ENCODE assay signal across 8 cellular contexts in the genomic region with DNA sequence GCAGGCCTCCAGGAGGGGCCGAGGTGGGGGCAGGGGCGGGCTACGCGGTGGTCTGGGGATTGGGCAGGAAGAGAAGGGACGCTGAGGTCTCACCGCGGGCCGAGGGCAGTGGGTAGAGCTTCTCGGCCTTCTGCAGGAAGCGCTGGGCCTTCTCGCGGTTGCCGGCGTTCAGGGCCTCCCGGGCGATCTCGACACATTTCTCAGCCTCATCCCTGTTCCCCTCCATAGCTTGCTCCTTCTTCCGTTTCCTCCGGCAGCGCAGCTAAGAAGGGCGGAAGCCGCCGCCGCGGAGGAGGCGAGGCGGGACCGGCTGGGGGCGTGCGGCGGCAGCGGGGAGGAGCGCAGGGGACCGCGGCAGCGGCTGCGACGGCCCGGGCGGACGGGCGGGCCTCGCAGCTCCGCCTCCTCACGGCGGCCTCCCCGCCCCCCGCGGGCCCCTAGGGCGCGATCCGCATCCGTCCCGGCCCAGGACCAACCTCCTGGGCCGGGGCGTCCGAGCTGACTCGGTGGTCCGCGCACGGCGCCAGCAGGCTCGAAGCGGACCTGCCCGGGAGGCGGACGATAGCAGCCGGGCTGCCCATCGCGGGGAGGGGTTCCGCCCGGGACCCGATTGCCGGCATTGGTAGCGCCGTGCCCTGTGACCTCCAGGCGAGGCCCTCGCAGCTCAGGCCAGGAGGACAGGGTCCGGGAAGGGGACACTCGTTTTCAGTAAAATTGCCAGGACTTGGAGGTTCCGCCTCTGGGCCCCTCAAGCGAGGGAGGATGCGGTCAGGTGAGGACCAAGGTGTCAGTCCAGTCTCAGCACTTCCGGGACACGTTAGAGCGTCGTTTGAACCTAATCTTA. TPM values are rescaled to one million over a fixed set of nuclear protein-coding genes. Genes with fewer than 3 reads are reported as not detected.
DNase-seq lines count a peak whose midpoint lies in the region; ATAC-seq and TF ChIP-seq lines count a peak whose summit lies in the region.

A gene (minus strand): TSS at position 273 of the 844 bp plus-strand sequence. CDS start 47 bp downstream, at position 226.

- intact Hi-C loops in activated T-helper 1 cell treated with anti-CD3 and anti-CD28 coated beads, Interleukin-12 subunit alpha, Interleukin-12 subunit beta, Interleukin-2, Interleukin-4 antibody, amounts not matched to agents 30 ng/mL and 10 ng/mL and 1 ng/mL, durations not matched to agents 14 hours and 24 hours and 36 hours (cut with micrococcal nuclease), result loop anchor here (1.0 to 10.0 kb wide), 11 partner anchors 34 to 1682 kb away; a partner anchor contains a TSS
- intact Hi-C loops in natural killer cell (cut with micrococcal nuclease), result loop anchor here (1.0 kb wide), 2 partner anchors 52 to 383 kb away; a partner anchor contains a TSS

- H3K27me3 Mint-ChIP-seq in activated T-helper 1 cell treated with anti-CD3 and anti-CD28 coated beads, Interleukin-12 subunit alpha, Interleukin-12 subunit beta, Interleukin-2, Interleukin-4 antibody, amounts not matched to agents 30 ng/mL and 10 ng/mL and 1 ng/mL, durations not matched to agents 14 hours and 24 hours and 36 hours (ENCODE audit: insufficient read depth), result no peaks in the 10 kb centered on the region
- H3K27me3 Mint-ChIP-seq in natural killer cell (ENCODE audit: low read depth in 2 of 2), result no peaks in the 10 kb centered on the region

- no peaks in the 10 kb centered on the region for H3K9me3 Mint-ChIP-seq in activated T-helper 1 cell treated with anti-CD3 and anti-CD28 coated beads, Interleukin-12 subunit alpha, Interleukin-12 subunit beta, Interleukin-2, Interleukin-4 antibody, amounts not matched to agents 30 ng/mL and 10 ng/mL and 1 ng/mL, durations not matched to agents 14 hours and 24 hours and 36 hours
- H3K9me3 Mint-ChIP-seq in natural killer cell, result no peaks in the 10 kb centered on the region

- H3K4me3 Mint-ChIP-seq in activated T-helper 1 cell treated with anti-CD3 and anti-CD28 coated beads, Interleukin-12 subunit alpha, Interleukin-12 subunit beta, Interleukin-2, Interleukin-4 antibody, amounts not matched to agents 30 ng/mL and 10 ng/mL and 1 ng/mL, durations not matched to agents 14 hours and 24 hours and 36 hours, result peak within 1 kb of the TSS; percentile 100
- peak within 1 kb of the TSS; percentile 98 for H3K4me3 Mint-ChIP-seq in natural killer cell

- peaks cover 50% of the 10 kb centered on the region for H3K4me1 Mint-ChIP-seq in activated T-helper 1 cell treated with anti-CD3 and anti-CD28 coated beads, Interleukin-12 subunit alpha, Interleukin-12 subunit beta, Interleukin-2, Interleukin-4 antibody, amounts not matched to agents 30 ng/mL and 10 ng/mL and 1 ng/mL, durations not matched to agents 14 hours and 24 hours and 36 hours (ENCODE audit: low read depth)
- peaks cover 45 to 50% of the 10 kb centered on the region in 2 donors for H3K4me1 Mint-ChIP-seq in natural killer cell

- in situ Hi-C loops in Caki2 (cut with HindIII; ENCODE audit: low pct_unique_long_range_greater_than_20kb, low sequenced_read_pairs), result no loop called here

- DNase-seq in Caki2 (ENCODE audit: low read depth) (peak; percentile 80), HT1080 (ENCODE audit: low read depth) (peak; percentile 77), RKO (ENCODE audit: low spot score) (peak; percentile 78), fibroblast of mammary gland (ENCODE audit: low read depth) (peak; percentile 71), natural killer cell (peak; percentile 79)
- peak; percentile 83 for DNase-seq in activated T-helper 1 cell treated with anti-CD3 and anti-CD28 coated beads, Interleukin-12 subunit alpha, Interleukin-12 subunit beta, Interleukin-2, Interleukin-4 antibody, amounts not matched to agents 30 ng/mL and 10 ng/mL and 1 ng/mL, durations not matched to agents 14 hours and 24 hours and 36 hours (ENCODE audit: low spot score)
- peak; percentile 73 for DNase-seq in stimulated activated naive CD4-positive, alpha-beta T cell treated with Interleukin-2 at 50 U/mL for 16 hours (lab: John Stamatoyannopoulos, UW)

- H3K27ac Mint-ChIP-seq in activated T-helper 1 cell treated with anti-CD3 and anti-CD28 coated beads, Interleukin-12 subunit alpha, Interleukin-12 subunit beta, Interleukin-2, Interleukin-4 antibody, amounts not matched to agents 30 ng/mL and 10 ng/mL and 1 ng/mL, durations not matched to agents 14 hours and 24 hours and 36 hours, result peak within 1 kb of the TSS; percentile 98
- H3K27ac Mint-ChIP-seq in natural killer cell, result no peak within 1 kb of the TSS

- peak; percentile 24 for ATAC-seq in GM19468 (IDR thresholded peaks at IDR 0.05; ENCODE audit: extremely low read depth, unreplicated experiment)
- ATAC-seq in natural killer cell, result peak; percentile 61 to 78 (median 69)

- peak within 1 kb of the TSS; percentile 70 for H3K4me3 ChIP-seq in fibroblast of mammary gland (ENCODE audit: control insufficient read depth, low read depth, low read length)

- peaks cover 40% of the 10 kb centered on the region for H3K36me3 Mint-ChIP-seq in activated T-helper 1 cell treated with anti-CD3 and anti-CD28 coated beads, Interleukin-12 subunit alpha, Interleukin-12 subunit beta, Interleukin-2, Interleukin-4 antibody, amounts not matched to agents 30 ng/mL and 10 ng/mL and 1 ng/mL, durations not matched to agents 14 hours and 24 hours and 36 hours (ENCODE audit: low read depth)
- no peaks in the 10 kb centered on the region for H3K36me3 Mint-ChIP-seq in natural killer cell

- TF ChIP-seq CTCF in fibroblast of mammary gland (conservative IDR thresholded peaks at IDR 0.05; ENCODE audit: control insufficient read depth, insufficient read depth, low read depth, low read length), result no peak
- no peak for TF ChIP-seq CTCF in natural killer cell (IDR thresholded peaks at IDR 0.05)

RNA-seq across cellular contexts. Expression of the gene that starts here (rescaled TPM):
- 4.6 and 76.4 TPM in 2 replicates for total RNA-seq in Caki2 (2014; rRNA removed; shearing (Covaris generic); ENCODE audit: low replicate concordance)
- 20.3 and 29.1 TPM in 2 replicates for total RNA-seq in HT1080 (2014; rRNA removed; shearing (Covaris generic))
- 14.6 and 19.6 TPM in 2 replicates for polyA plus RNA-seq in HT1080 (2015; cell fraction: cytosol; rRNA removed)
- polyA plus RNA-seq in HT1080 (2015; cell fraction: nucleus; rRNA removed), result 40.1 and 41.4 TPM in 2 replicates
- total RNA-seq in activated T-helper 1 cell treated with anti-CD3 and anti-CD28 coated beads, Interleukin-12 subunit alpha, Interleukin-12 subunit beta, Interleukin-2, Interleukin-4 antibody, amounts not matched to agents 30 ng/mL and 10 ng/mL and 1 ng/mL, durations not matched to agents 14 hours and 24 hours and 36 hours, result 52.4 and 61.0 TPM in 2 replicates
- 10 to 100 TPM; 81.0 to 90.0 (median 86.1) TPM for total RNA-seq in natural killer cell

Comparison
In these comparisons a context has a peak if more than half of its experiments do, and no peak if none do; other contexts are left out.
1. Peak in every context shown above with its lines: DNase-seq, ATAC-seq and H3K4me3 ChIP-seq.